In genomic region chr9:7957803-7958202, GRCh38 we compare ENCODE assay signal across 20 cellular contexts.
DNase-seq lines count a peak whose midpoint lies in the region; ATAC-seq, FAIRE-seq and TF ChIP-seq lines count a peak whose summit lies in the region.
"Had no signal": no experiment of that assay in that cellular context is flagged by ENCODE, and none has a peak within 500 bp of the region (broad histone marks: within the 10 kb centered on the region; RNA-seq: fewer than 3 reads in every experiment).

No MANE protein-coding gene starts in this region.

- H3K27ac ChIP-seq in A549: no peak overlapping the region
- H3K27ac ChIP-seq: 22Rv1, BLaER1 had no signal

- peaks cover 6% of the 10 kb centered on the region for H3K4me1 Mint-ChIP-seq in activated T-cell treated with anti-CD3 and anti-CD28 coated beads, Interleukin-2, amount 50 U/mL, for 72 hours (ENCODE audit: low read depth)
- H3K4me1 Mint-ChIP-seq in stimulated activated memory B cell treated with anti-CD40 and anti-IgM and Interleukin-4, amounts not matched to agents 10 μg/mL and 1 μg/mL and 100 μg/mL, for 72 hours: peaks cover 8% of the 10 kb centered on the region
- H3K4me1 Mint-ChIP-seq: CD4-positive, alpha-beta memory T cell had no signal

- H3K4me3 Mint-ChIP-seq in activated T-cell treated with anti-CD3 and anti-CD28 coated beads, Interleukin-2, amount 50 U/mL, for 72 hours: no peak overlapping the region
- H3K4me3 Mint-ChIP-seq in stimulated activated memory B cell treated with anti-CD40 and anti-IgM and Interleukin-4, amounts not matched to agents 10 μg/mL and 1 μg/mL and 100 μg/mL, for 72 hours: no peak overlapping the region
- H3K4me3 Mint-ChIP-seq: CD14-positive monocyte; CD4-positive, alpha-beta memory T cell; CD4-positive, CD25-positive, alpha-beta regulatory T cell; CD8-positive, alpha-beta memory T cell had no signal

- CTCF ChIA-PET in A549 (lab: Yijun Ruan, JAX): interaction anchor here (1.2 kb wide), 1 partner anchor 10 kb away, joined by 3 read pairs; no protein-coding TSS in a partner anchor

- FAIRE-seq in A549 (lab: Jason Lieb, UNC): no peak
- FAIRE-seq: G401.6, GM12891, GM19239 had no signal

- TF ChIP-seq RAD21 in A549 (conservative IDR thresholded peaks at IDR 0.05 in 1 of 2, IDR thresholded peaks at IDR 0.05 in 1 of 2): no peak

- H3K9me3 Mint-ChIP-seq in activated T-cell treated with anti-CD3 and anti-CD28 coated beads, Interleukin-2, amount 50 U/mL, for 72 hours: no peaks in the 10 kb centered on the region
- no peaks in the 10 kb centered on the region for H3K9me3 Mint-ChIP-seq in stimulated activated memory B cell treated with anti-CD40 and anti-IgM and Interleukin-4, amounts not matched to agents 10 μg/mL and 1 μg/mL and 100 μg/mL, for 72 hours
- H3K9me3 Mint-ChIP-seq: CD4-positive, alpha-beta memory T cell; CD4-positive, CD25-positive, alpha-beta regulatory T cell had no signal

- 2% methylated on average over 2 of the region's 2 CpGs for WGBS in A549 (ENCODE audit: missing lambda C conversion rate)

- no peak for TF ChIP-seq CTCF in A549 (IDR thresholded peaks at IDR 0.05)

- ATAC-seq in activated T-cell treated with anti-CD3 and anti-CD28 coated beads, Interleukin-2, amount 50 U/mL, for 72 hours (replicated peaks in 1 of 2): no peak
- ATAC-seq in A549: no peak
- no peak for ATAC-seq in stimulated activated memory B cell treated with anti-CD40 and anti-IgM and Interleukin-4, amounts not matched to agents 10 μg/mL and 1 μg/mL and 100 μg/mL, for 72 hours

- no peaks in the 10 kb centered on the region for H3K36me3 Mint-ChIP-seq in activated T-cell treated with anti-CD3 and anti-CD28 coated beads, Interleukin-2, amount 50 U/mL, for 72 hours (ENCODE audit: insufficient read depth in 2 of 2)
- H3K36me3 Mint-ChIP-seq in stimulated activated memory B cell treated with anti-CD40 and anti-IgM and Interleukin-4, amounts not matched to agents 10 μg/mL and 1 μg/mL and 100 μg/mL, for 72 hours: no peaks in the 10 kb centered on the region
- H3K36me3 Mint-ChIP-seq: CD14-positive monocyte; CD4-positive, alpha-beta memory T cell; CD4-positive, CD25-positive, alpha-beta regulatory T cell had no signal

- no peak overlapping the region for H3K4me3 ChIP-seq in A549
- H3K4me3 ChIP-seq: BLaER1 had no signal

- TF ChIP-seq EP300 in A549 (IDR thresholded peaks at IDR 0.05): no peak

- H3K27ac Mint-ChIP-seq in activated T-cell treated with anti-CD3 and anti-CD28 coated beads, Interleukin-2, amount 50 U/mL, for 72 hours: peak overlapping the region; percentile 79
- peak overlapping the region; percentile 40 for H3K27ac Mint-ChIP-seq in stimulated activated memory B cell treated with anti-CD40 and anti-IgM and Interleukin-4, amounts not matched to agents 10 μg/mL and 1 μg/mL and 100 μg/mL, for 72 hours
- H3K27ac Mint-ChIP-seq: CD4-positive, alpha-beta memory T cell; CD4-positive, CD25-positive, alpha-beta regulatory T cell; CD8-positive, alpha-beta memory T cell had no signal

- DNase-seq in activated T-cell treated with anti-CD3 and anti-CD28 coated beads, Interleukin-2, amount 50 U/mL, for 72 hours: no peak
- DNase-seq in activated T-cell treated with anti-CD3 and anti-CD28 coated beads for 4 hours (no peak), A549 (ENCODE audit: low read depth in 1 of 2, low spot score in 1 of 2) (no peak), DMS 273 treated with DMSO at 0.1 percent for 48 hours (lab: John Stamatoyannopoulos, UW) (no peak)
- DNase-seq: ACHN; BE2C; C1 segment of cervical spinal cord; CD4-positive, alpha-beta memory T cell; CD4-positive, CD25-positive, alpha-beta regulatory T cell; CD8-positive, alpha-beta memory T cell; COR-L47; DMS79 treated with DMSO at 0.1 percent for 48 hours; GF-D8 had no signal

- no peak overlapping the region for H3K4me2 ChIP-seq in A549
- H3K4me2 ChIP-seq: BLaER1 had no signal

- H3K9me3 ChIP-seq in A549: no peaks in the 10 kb centered on the region
- H3K9me3 ChIP-seq: BE2C, BLaER1 had no signal

- no peaks in the 10 kb centered on the region for H3K27me3 Mint-ChIP-seq in activated T-cell treated with anti-CD3 and anti-CD28 coated beads, Interleukin-2, amount 50 U/mL, for 72 hours (ENCODE audit: low read depth)
- H3K27me3 Mint-ChIP-seq in stimulated activated memory B cell treated with anti-CD40 and anti-IgM and Interleukin-4, amounts not matched to agents 10 μg/mL and 1 μg/mL and 100 μg/mL, for 72 hours: no peaks in the 10 kb centered on the region
- H3K27me3 Mint-ChIP-seq: CD8-positive, alpha-beta memory T cell had no signal

- POLR2A ChIA-PET in A549 (lab: Yijun Ruan, JAX): no interaction called here

- no peaks in the 10 kb centered on the region for H3K4me1 ChIP-seq in A549
- H3K4me1 ChIP-seq: BE2C had no signal

- TF ChIP-seq POLR2A in A549 (IDR thresholded peaks at IDR 0.05; ENCODE audit: low read length): no peak

TF ChIP-seq in A549, 52 proteins besides CTCF, POLR2A, EP300 and RAD21:
- TF ChIP-seq MAFK (IDR thresholded peaks at IDR 0.05; ENCODE audit: partially characterized antibody): peak; percentile 59
- no peak for TF ChIP-seq JUN (IDR thresholded peaks at IDR 0.05)
